ENCODE assay signal across 1 cellular context in the genomic region with DNA sequence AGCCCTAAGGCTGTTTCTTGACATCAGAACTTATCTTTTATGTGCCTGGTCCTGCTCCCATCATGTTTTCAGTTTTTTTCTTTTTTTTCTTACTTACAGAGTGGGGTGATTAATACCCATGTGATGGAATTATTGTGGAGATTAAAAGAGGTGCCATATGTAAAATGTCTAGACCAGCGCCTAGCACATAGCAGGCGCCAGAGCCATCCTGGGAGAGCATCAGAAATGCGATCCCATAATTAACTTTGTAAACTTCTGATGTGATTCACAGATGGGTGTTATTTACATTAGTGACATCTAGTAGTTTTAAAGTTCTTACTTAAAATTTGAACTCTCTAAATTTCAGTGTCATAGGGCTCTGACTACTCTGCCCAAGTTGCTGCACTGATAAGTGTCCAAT.
TF ChIP-seq lines count a peak whose summit lies in the region.

No MANE protein-coding gene starts in this region.

TF ChIP-seq in WTC11, 78 proteins besides CTCF, POLR2A, EP300 and RAD21 (continued from another document):
- TF ChIP-seq, protein P1, sequence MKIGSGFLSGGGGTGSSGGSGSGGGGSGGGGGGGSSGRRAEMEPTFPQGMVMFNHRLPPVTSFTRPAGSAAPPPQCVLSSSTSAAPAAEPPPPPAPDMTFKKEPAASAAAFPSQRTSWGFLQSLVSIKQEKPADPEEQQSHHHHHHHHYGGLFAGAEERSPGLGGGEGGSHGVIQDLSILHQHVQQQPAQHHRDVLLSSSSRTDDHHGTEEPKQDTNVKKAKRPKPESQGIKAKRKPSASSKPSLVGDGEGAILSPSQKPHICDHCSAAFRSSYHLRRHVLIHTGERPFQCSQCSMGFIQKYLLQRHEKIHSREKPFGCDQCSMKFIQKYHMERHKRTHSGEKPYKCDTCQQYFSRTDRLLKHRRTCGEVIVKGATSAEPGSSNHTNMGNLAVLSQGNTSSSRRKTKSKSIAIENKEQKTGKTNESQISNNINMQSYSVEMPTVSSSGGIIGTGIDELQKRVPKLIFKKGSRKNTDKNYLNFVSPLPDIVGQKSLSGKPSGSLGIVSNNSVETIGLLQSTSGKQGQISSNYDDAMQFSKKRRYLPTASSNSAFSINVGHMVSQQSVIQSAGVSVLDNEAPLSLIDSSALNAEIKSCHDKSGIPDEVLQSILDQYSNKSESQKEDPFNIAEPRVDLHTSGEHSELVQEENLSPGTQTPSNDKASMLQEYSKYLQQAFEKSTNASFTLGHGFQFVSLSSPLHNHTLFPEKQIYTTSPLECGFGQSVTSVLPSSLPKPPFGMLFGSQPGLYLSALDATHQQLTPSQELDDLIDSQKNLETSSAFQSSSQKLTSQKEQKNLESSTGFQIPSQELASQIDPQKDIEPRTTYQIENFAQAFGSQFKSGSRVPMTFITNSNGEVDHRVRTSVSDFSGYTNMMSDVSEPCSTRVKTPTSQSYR (CRISPR knock-in tag; IDR thresholded peaks at IDR 0.05): no peak
- no peak for TF ChIP-seq FOXP4 (CRISPR knock-in tag; IDR thresholded peaks at IDR 0.05)
- TF ChIP-seq ATF1 (CRISPR knock-in tag; IDR thresholded peaks at IDR 0.05): no peak
- no peak for TF ChIP-seq ZNF423 (CRISPR knock-in tag; IDR thresholded peaks at IDR 0.05)
- TF ChIP-seq USF1 (CRISPR knock-in tag; IDR thresholded peaks at IDR 0.05): no peak
- no peak for TF ChIP-seq CBFB (CRISPR knock-in tag; IDR thresholded peaks at IDR 0.05; ENCODE audit: low read depth)
- TF ChIP-seq RORB (CRISPR knock-in tag; IDR thresholded peaks at IDR 0.05): no peak
- TF ChIP-seq ATF2 (CRISPR knock-in tag; IDR thresholded peaks at IDR 0.05; ENCODE audit: borderline replicate concordance, low read depth): no peak
- TF ChIP-seq GTF2I (CRISPR knock-in tag; conservative IDR thresholded peaks at IDR 0.05): no peak
- TF ChIP-seq, protein P2, sequence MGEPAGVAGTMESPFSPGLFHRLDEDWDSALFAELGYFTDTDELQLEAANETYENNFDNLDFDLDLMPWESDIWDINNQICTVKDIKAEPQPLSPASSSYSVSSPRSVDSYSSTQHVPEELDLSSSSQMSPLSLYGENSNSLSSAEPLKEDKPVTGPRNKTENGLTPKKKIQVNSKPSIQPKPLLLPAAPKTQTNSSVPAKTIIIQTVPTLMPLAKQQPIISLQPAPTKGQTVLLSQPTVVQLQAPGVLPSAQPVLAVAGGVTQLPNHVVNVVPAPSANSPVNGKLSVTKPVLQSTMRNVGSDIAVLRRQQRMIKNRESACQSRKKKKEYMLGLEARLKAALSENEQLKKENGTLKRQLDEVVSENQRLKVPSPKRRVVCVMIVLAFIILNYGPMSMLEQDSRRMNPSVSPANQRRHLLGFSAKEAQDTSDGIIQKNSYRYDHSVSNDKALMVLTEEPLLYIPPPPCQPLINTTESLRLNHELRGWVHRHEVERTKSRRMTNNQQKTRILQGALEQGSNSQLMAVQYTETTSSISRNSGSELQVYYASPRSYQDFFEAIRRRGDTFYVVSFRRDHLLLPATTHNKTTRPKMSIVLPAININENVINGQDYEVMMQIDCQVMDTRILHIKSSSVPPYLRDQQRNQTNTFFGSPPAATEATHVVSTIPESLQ (CRISPR knock-in tag; IDR thresholded peaks at IDR 0.05): no peak
- no peak for TF ChIP-seq NR3C1 (CRISPR knock-in tag; conservative IDR thresholded peaks at IDR 0.05; ENCODE audit: low read depth)
- TF ChIP-seq NR1H2 (CRISPR knock-in tag; IDR thresholded peaks at IDR 0.05): no peak
- TF ChIP-seq FOXK1 (CRISPR knock-in tag; IDR thresholded peaks at IDR 0.05): no peak
